In genomic region chr1:35192853-35193664, GRCh38 we compare ENCODE assay signal across 1 cellular context.
TF ChIP-seq lines count a peak whose summit lies in the region.

Gene SFPQ (minus strand): TSS chr1:35193145. CDS start chr1:35193049, 96 bp downstream.

TF ChIP-seq in H1, 55 proteins besides CTCF, POLR2A, EP300 and RAD21 (continued from another document):
- TF ChIP-seq CHD7 (IDR thresholded peaks at IDR 0.05; ENCODE audit: insufficient replicate concordance, low read length) (no peak), ATF2 (IDR thresholded peaks at IDR 0.05; ENCODE audit: low read length) (no peak), GTF2F1 (IDR thresholded peaks at IDR 0.05; ENCODE audit: borderline replicate concordance, low read depth, low read length) (peak; percentile 96), SP1 (IDR thresholded peaks at IDR 0.05; ENCODE audit: low read depth, low read length) (peak; percentile 99), JUN (IDR thresholded peaks at IDR 0.05; ENCODE audit: low read depth, low read length) (no peak), SP4 (IDR thresholded peaks at IDR 0.05; ENCODE audit: low read length) (peak; percentile 43; the same call in 1 of the 2 replicates), TEAD4 (IDR thresholded peaks at IDR 0.05; ENCODE audit: low read depth, low read length) (no peak), HDAC2 (IDR thresholded peaks at IDR 0.05; ENCODE audit: borderline replicate concordance in 1 of 2, low read depth in 2 of 2, low read length in 2 of 2) (no peak), POLR2AphosphoS5 (IDR thresholded peaks at IDR 0.05; ENCODE audit: low read depth, low read length) (peak; percentile 97), KDM4A (IDR thresholded peaks at IDR 0.05; ENCODE audit: low read depth, low read length, severe bottlenecking) (peak; percentile 31), SUZ12 (IDR thresholded peaks at IDR 0.05; ENCODE audit: low read length) (no peak), MAX (IDR thresholded peaks at IDR 0.05) (peak; percentile 88), NANOG (IDR thresholded peaks at IDR 0.05; ENCODE audit: insufficient read depth, low read depth, low read length, poor library complexity, severe bottlenecking) (peak; percentile 46), CREB1 (IDR thresholded peaks at IDR 0.05) (peak; percentile 94), TBP (IDR thresholded peaks at IDR 0.05; ENCODE audit: low read depth, low read length) (peak; percentile 98), KDM5A (IDR thresholded peaks at IDR 0.05; ENCODE audit: low read length) (no peak), SP2 (IDR thresholded peaks at IDR 0.05; ENCODE audit: low read length) (peak; percentile 84), CHD2 (IDR thresholded peaks at IDR 0.05; ENCODE audit: low read length) (peak; percentile 86), SIN3A (conservative IDR thresholded peaks at IDR 0.05 in 1 of 2, IDR thresholded peaks at IDR 0.05 in 1 of 2; ENCODE audit: low read depth in 1 of 2, low read length in 2 of 2) (0 out of 4 replicates have a peak, but pooled peaks of 1 of the 2 experiments have one; percentile 57), SAP30 (IDR thresholded peaks at IDR 0.05; ENCODE audit: insufficient read depth, insufficient replicate concordance, low read length) (peak; percentile 42), ATF3 (IDR thresholded peaks at IDR 0.05; ENCODE audit: insufficient read depth, low read depth, low read length) (no peak), PHF8 (conservative IDR thresholded peaks at IDR 0.05; ENCODE audit: low read depth, low read length) (peak; percentile 93), USF2 (IDR thresholded peaks at IDR 0.05; ENCODE audit: low read length) (no peak), ASH2L (IDR thresholded peaks at IDR 0.05; ENCODE audit: low read length) (peak; percentile 61), TAF1 (IDR thresholded peaks at IDR 0.05; ENCODE audit: low read depth, low read length) (peak; percentile 97), SIRT6 (IDR thresholded peaks at IDR 0.05; ENCODE audit: low read length) (no peak)
